In the genomic region with DNA sequence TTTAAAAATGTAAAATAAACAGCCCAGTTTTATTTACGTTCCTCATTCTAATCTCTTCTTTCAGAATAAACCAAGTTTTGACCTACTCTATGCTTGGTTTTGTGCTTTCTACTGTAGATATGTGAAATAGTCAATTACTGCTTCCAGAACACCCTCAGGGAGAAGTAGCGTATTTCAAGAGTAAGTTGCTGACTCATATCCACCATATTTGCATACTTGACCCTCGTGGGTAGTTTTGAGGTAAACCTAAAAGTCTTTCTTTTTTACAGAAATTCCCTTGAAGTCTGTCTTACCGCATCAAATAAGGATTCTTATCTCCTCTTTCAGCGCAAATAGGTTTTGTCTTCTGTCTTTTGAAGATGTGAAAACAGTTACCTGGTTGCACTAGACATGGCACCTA, we compare ENCODE assay signal across 26 cellular contexts. TPM values are rescaled to one million over a fixed set of nuclear protein-coding genes. Genes with fewer than 3 reads are reported as not detected.
A peak's percentile ranks its signal among the peaks of the same experiment; 100 is the strongest.
DNase-seq lines count a peak whose midpoint lies in the region; ATAC-seq, FAIRE-seq and TF ChIP-seq lines count a peak whose summit lies in the region.
"Had no signal": no experiment of that assay in that cellular context is flagged by ENCODE, and none has a peak within 500 bp of the region (broad histone marks: within the 10 kb centered on the region; RNA-seq: fewer than 3 reads in every experiment).

No MANE protein-coding gene starts in this region.

- RAD21 ChIA-PET in GM12878 (lab: Charles Lee; ENCODE audit: unreplicated experiment), result no interaction called here

- H3K4me3 ChIP-seq in HUES48 (ENCODE audit: low read depth, low read length), result peak overlapping the region; percentile 9; the same call in 1 of the 2 replicates
- no peak overlapping the region for H3K4me3 ChIP-seq in GM12878
- H3K4me3 ChIP-seq: A549; BLaER1 treated with 17β-estradiol and CSF1 and Interleukin-3, amounts not matched to agents 10 nM and 100 nM; GM23248; K562; SJCRH30 had no signal

- H3K27ac ChIP-seq in HUES48 (ENCODE audit: low read depth, low read length) (no peak overlapping the region), GM12878 (ENCODE audit: control insufficient read depth, insufficient read depth) (no peak overlapping the region)
- H3K27ac ChIP-seq: A549; BLaER1 treated with 17β-estradiol and CSF1 and Interleukin-3, amounts not matched to agents 10 nM and 100 nM; GM23248; RWPE1; SJCRH30 had no signal

- no peaks in the 10 kb centered on the region for H4K20me1 ChIP-seq in GM12878 (ENCODE audit: control insufficient read depth, insufficient read depth)
- H4K20me1 ChIP-seq: BLaER1 treated with 17β-estradiol and CSF1 and Interleukin-3, amounts not matched to agents 10 nM and 100 nM had no signal

- WGBS in GM12878 (ENCODE audit: insufficient coverage, insufficient replicate concordance, low lambda C conversion rate, missing lambda C conversion rate), result 3% methylated on average over 5 of the region's 5 CpGs

- in situ Hi-C loops in GM12878 (cut with MboI), result no loop called here

- no peak for TF ChIP-seq POLR2A in GM12878 (IDR thresholded peaks at IDR 0.05; ENCODE audit: low read depth, low read length)

- peak; percentile 7 for FAIRE-seq in GM12878 (lab: Jason Lieb, UNC)
- FAIRE-seq in RCC 7860 (lab: Jason Lieb, UNC), result no peak
- FAIRE-seq: A549, GM12891, GM18507, GM19239, K562 had no signal

- ATAC-seq in GM18868 (IDR thresholded peaks at IDR 0.05; ENCODE audit: unreplicated experiment) (peak; percentile 80), HG02852 (IDR thresholded peaks at IDR 0.05; ENCODE audit: unreplicated experiment) (peak; percentile 85), GM12878 (peak; percentile 61)
- ATAC-seq: A549, K562 had no signal

- TF ChIP-seq RAD21 in GM12878 (IDR thresholded peaks at IDR 0.05; ENCODE audit: insufficient read depth, low read depth, low read length), result no peak

- DNase-seq in GM12878 (ENCODE audit: low read depth, low spot score) (no peak), RCC 7860 (ENCODE audit: low spot score) (no peak), CD1c-positive myeloid dendritic cell (ENCODE audit: extremely low spot score) (no peak)
- DNase-seq in activated CD4-positive, alpha-beta T cell treated with anti-CD3 and anti-CD28 coated beads, Interleukin-2, amount 50 U/mL, for 4 hours, result no peak
- no peak for DNase-seq in activated CD4-positive, alpha-beta T cell treated with anti-CD3 and anti-CD28 coated beads, Interleukin-2, amount 50 U/mL, for 1 hour
- DNase-seq: DMS 273 treated with DMSO at 0.1 percent for 48 hours, GDM1, GM23248, HCEC 1CT, NCI-H1048, NCI-H1436 treated with DMSO at 0.1 percent for 48 hours, NCI-H2081, NCI-H510A treated with DMSO at 0.1 percent for 48 hours, SJCRH30, SW 1271 had no signal

- SMC1A ChIA-PET in GM12878 (lab: Charles Lee; ENCODE audit: uncharacterized antibody, unreplicated experiment), result no interaction called here

- H3K27me3 ChIP-seq in HUES48 (ENCODE audit: control insufficient read depth, insufficient read depth, low read length) (no peaks in the 10 kb centered on the region), GM12878 (replicated peaks in 1 of 2; ENCODE audit: control insufficient read depth in 2 of 2, insufficient read depth in 2 of 2, low read length in 1 of 2) (no peaks in the 10 kb centered on the region)
- H3K27me3 ChIP-seq: BLaER1 treated with 17β-estradiol and CSF1 and Interleukin-3, amounts not matched to agents 10 nM and 100 nM; SJCRH30 had no signal

- no peak for TF ChIP-seq EP300 in GM12878 (IDR thresholded peaks at IDR 0.05; ENCODE audit: borderline replicate concordance in 1 of 2, control insufficient read depth in 1 of 2, low read depth in 2 of 2, low read length in 2 of 2)

- POLR2A ChIA-PET in GM12878 (lab: Charles Lee), result no interaction called here

- H3K36me3 ChIP-seq in HUES48 (ENCODE audit: control insufficient read depth, insufficient read depth, low read length) (no peaks in the 10 kb centered on the region), GM12878 (ENCODE audit: control insufficient read depth in 2 of 2, insufficient read depth in 2 of 2, low read length in 1 of 2) (no peaks in the 10 kb centered on the region)
- H3K36me3 ChIP-seq: BLaER1 treated with 17β-estradiol and CSF1 and Interleukin-3, amounts not matched to agents 10 nM and 100 nM; SJCRH30 had no signal

- H3K9me3 ChIP-seq in HUES48 (ENCODE audit: control insufficient read depth, insufficient read depth, low read length) (peaks cover 80% of the 10 kb centered on the region), GM12878 (replicated peaks; ENCODE audit: control insufficient read depth, insufficient read depth, low read length) (no peaks in the 10 kb centered on the region)
- H3K9me3 ChIP-seq: BLaER1 treated with 17β-estradiol and CSF1 and Interleukin-3, amounts not matched to agents 10 nM and 100 nM; SJCRH30 had no signal

- CTCF ChIA-PET in GM12878 (lab: Yijun Ruan, JAX), result no interaction called here

- intact Hi-C loops in GM12878 (cut with micrococcal nuclease; ENCODE audit: unreplicated experiment), result no loop called here

- no TSS peak for BruUV-seq in GM12878 (replicated peaks; lab: Mats Ljungman, UMichigan)

- no peak overlapping the region for H2AFZ ChIP-seq in GM12878 (ENCODE audit: control insufficient read depth, low read depth, low read length)
- H2AFZ ChIP-seq: GM23248 had no signal

- H3K4me1 ChIP-seq in HUES48 (ENCODE audit: control insufficient read depth, insufficient read depth, low read length) (no peaks in the 10 kb centered on the region), GM12878 (ENCODE audit: control insufficient read depth, insufficient read depth, low read length) (no peaks in the 10 kb centered on the region)
- H3K4me1 ChIP-seq: A549, SJCRH30 had no signal

- no peak overlapping the region for H3K9ac ChIP-seq in HUES48 (ENCODE audit: low read depth, low read length)
- H3K9ac ChIP-seq in GM12878 (ENCODE audit: control insufficient read depth, insufficient read depth, low read length), result no peak overlapping the region
- H3K9ac ChIP-seq: BLaER1 treated with 17β-estradiol and CSF1 and Interleukin-3, amounts not matched to agents 10 nM and 100 nM; GM23248 had no signal

- no peak for TF ChIP-seq CTCF in GM12878 (IDR thresholded peaks at IDR 0.05 in 2 of 3, conservative IDR thresholded peaks at IDR 0.05 in 1 of 3; ENCODE audit: control insufficient read depth in 2 of 3, extremely low read depth in 1 of 3, insufficient read depth in 1 of 3, low read depth in 3 of 3, low read length in 3 of 3)

- no peak overlapping the region for H3K4me2 ChIP-seq in GM12878 (ENCODE audit: control insufficient read depth, insufficient read depth)
- H3K4me2 ChIP-seq: A549 had no signal

- H3K79me2 ChIP-seq in GM12878 (ENCODE audit: control insufficient read depth, insufficient read depth, low read length), result no peaks in the 10 kb centered on the region

RNA-seq across cellular contexts. Expression of gene OR2L3, which starts 1.4 kb away (rescaled TPM):
- not detected in 2 replicates for total RNA-seq in GM12878 (2013; cell fraction: nucleolus; rRNA removed)
- total RNA-seq in GM12878 (2014; rRNA removed) (not detected in 2 replicates), GM12878 (2014; rRNA removed; fragmentation: Illumina TruSeq; extraction: Trizol) (not detected in 2 replicates), GM12878 (2021) (not detected in 2 replicates)
- not detected for polyA plus RNA-seq in GM12878 (2011; ENCODE audit: low read depth)
- polyA plus RNA-seq in GM12878 (2011; rRNA removed) (not detected in 2 replicates), GM12878 (2014; fragmentation: Illumina TruSeq; extraction: Trizol) (not detected in 2 replicates), GM12878 (2014; fragmentation: Nextera tagmentation; extraction: Ambion mirVana) (not detected), GM12878 (2014; rRNA removed) (not detected in 2 replicates), GM12878 (2016; fragmentation: Nextera tagmentation; extraction: Ambion mirVana) (not detected)
- polyA plus RNA-seq in GM12878 (2011; cell fraction: cytosol; rRNA removed), result not detected in 2 replicates
- polyA plus RNA-seq in GM12878 (2011; cell fraction: nucleus; rRNA removed), result 0.06 TPM in 1 of 2 replicates, not detected in the other
- polyA plus RNA-seq in GM12878 (2012), result not detected in 2 replicates
- not detected in 2 replicates for polyA minus RNA-seq in GM12878 (2011; rRNA and poly(A)+ RNA removed)
- polyA minus RNA-seq in GM12878 (2011; cell fraction: cytosol; rRNA and poly(A)+ RNA removed), result not detected in 2 replicates
- polyA minus RNA-seq in GM12878 (2011; cell fraction: nucleus; rRNA and poly(A)+ RNA removed), result not detected in 2 replicates
- total RNA-seq: GM23248; K562; SJCRH30; T-helper 2 cell treated with Interferon-gamma antibody and Interleukin-4, amounts not matched to agents 100 ng/mL and 5 ng/mL, for 36 hours had no signal
- polyA plus RNA-seq: A549, GM23248, K562 had no signal

RNA-seq across cellular contexts. Expression of gene OR2L2, which starts 15.3 kb away (rescaled TPM):
- total RNA-seq in GM12878 (2013; cell fraction: nucleolus; rRNA removed), result 0.65 and 0.66 TPM in 2 replicates
- total RNA-seq in GM12878 (2014; rRNA removed) (0.05 TPM in 1 of 2 replicates, not detected in the other), GM12878 (2014; rRNA removed; fragmentation: Illumina TruSeq; extraction: Trizol) (0.04 and 0.05 TPM in 2 replicates), GM12878 (2021) (not detected in 2 replicates)
- polyA plus RNA-seq in GM12878 (2011; ENCODE audit: low read depth), result not detected
- polyA plus RNA-seq in GM12878 (2011; rRNA removed) (0.01 and 0.04 TPM in 2 replicates), GM12878 (2014; fragmentation: Illumina TruSeq; extraction: Trizol) (0.03 TPM in 2 replicates), GM12878 (2014; fragmentation: Nextera tagmentation; extraction: Ambion mirVana) (under 1 TPM in 1 of 2 experiments, not detected in 1; 0.04 TPM), GM12878 (2014; rRNA removed) (0.04 TPM in 1 of 2 replicates, not detected in the other), GM12878 (2016; fragmentation: Nextera tagmentation; extraction: Ambion mirVana) (not detected)
- not detected in 2 replicates for polyA plus RNA-seq in GM12878 (2011; cell fraction: cytosol; rRNA removed)
- polyA plus RNA-seq in GM12878 (2011; cell fraction: nucleus; rRNA removed), result 0.22 TPM in 1 of 2 replicates, not detected in the other
- polyA plus RNA-seq in GM12878 (2012), result not detected in 2 replicates
- polyA minus RNA-seq in GM12878 (2011; rRNA and poly(A)+ RNA removed), result 0.77 TPM in 1 of 2 replicates, not detected in the other
- not detected in 2 replicates for polyA minus RNA-seq in GM12878 (2011; cell fraction: cytosol; rRNA and poly(A)+ RNA removed)
- polyA minus RNA-seq in GM12878 (2011; cell fraction: nucleus; rRNA and poly(A)+ RNA removed), result under 0.01 and 0.38 TPM in 2 replicates
- total RNA-seq: GM23248, SJCRH30 had no signal
- polyA plus RNA-seq: A549, GM23248 had no signal

RNA-seq across cellular contexts. Expression of gene OR2L5, which starts 31.7 kb away (rescaled TPM):
- total RNA-seq in GM12878 (2013; cell fraction: nucleolus; rRNA removed), result 0.44 and 0.51 TPM in 2 replicates
- total RNA-seq in GM12878 (2014; rRNA removed) (not detected in 2 replicates), GM12878 (2014; rRNA removed; fragmentation: Illumina TruSeq; extraction: Trizol) (not detected in 2 replicates), GM12878 (2021) (not detected in 2 replicates)
- polyA plus RNA-seq in GM12878 (2011; ENCODE audit: low read depth), result not detected
- polyA plus RNA-seq in GM12878 (2011; rRNA removed) (0.04 TPM in 1 of 2 replicates, not detected in the other), GM12878 (2014; fragmentation: Illumina TruSeq; extraction: Trizol) (not detected in 2 replicates), GM12878 (2014; fragmentation: Nextera tagmentation; extraction: Ambion mirVana) (not detected), GM12878 (2014; rRNA removed) (0.04 TPM in 1 of 2 replicates, not detected in the other), GM12878 (2016; fragmentation: Nextera tagmentation; extraction: Ambion mirVana) (not detected)
- not detected in 2 replicates for polyA plus RNA-seq in GM12878 (2011; cell fraction: cytosol; rRNA removed)
- polyA plus RNA-seq in GM12878 (2011; cell fraction: nucleus; rRNA removed), result 0.13 TPM in 1 of 2 replicates, not detected in the other
- polyA plus RNA-seq in GM12878 (2012), result not detected in 2 replicates
- polyA minus RNA-seq in GM12878 (2011; rRNA and poly(A)+ RNA removed), result 0.26 TPM in 1 of 2 replicates, not detected in the other
- polyA minus RNA-seq in GM12878 (2011; cell fraction: cytosol; rRNA and poly(A)+ RNA removed), result not detected in 2 replicates
- 0.36 and 0.38 TPM in 2 replicates for polyA minus RNA-seq in GM12878 (2011; cell fraction: nucleus; rRNA and poly(A)+ RNA removed)
- total RNA-seq: GM23248; K562; SJCRH30; T-helper 2 cell treated with Interferon-gamma antibody and Interleukin-4, amounts not matched to agents 100 ng/mL and 5 ng/mL, for 36 hours had no signal
- polyA plus RNA-seq: A549, GM23248 had no signal

RNA-seq across cellular contexts. Expression of gene OR2L13, which starts 49.8 kb away (rescaled TPM):
- not detected in 2 replicates for total RNA-seq in GM12878 (2013; cell fraction: nucleolus; rRNA removed)
- total RNA-seq in GM12878 (2014; rRNA removed), result not detected in 2 replicates
- total RNA-seq in GM12878 (2014; rRNA removed; fragmentation: Illumina TruSeq; extraction: Trizol), result not detected in 2 replicates
- total RNA-seq in GM12878 (2021), result not detected in 2 replicates
- polyA plus RNA-seq in GM12878 (2011; ENCODE audit: low read depth), result not detected
- 0.04 TPM in 1 of 2 replicates, not detected in the other for polyA plus RNA-seq in GM12878 (2011; rRNA removed)
- not detected in 2 replicates for polyA plus RNA-seq in GM12878 (2011; cell fraction: cytosol; rRNA removed)
- polyA plus RNA-seq in GM12878 (2011; cell fraction: nucleus; rRNA removed), result not detected in 2 replicates
- not detected in 2 replicates for polyA plus RNA-seq in GM12878 (2012)
- polyA plus RNA-seq in GM12878 (2014; fragmentation: Illumina TruSeq; extraction: Trizol), result not detected in 2 replicates
- polyA plus RNA-seq in GM12878 (2014; fragmentation: Nextera tagmentation; extraction: Ambion mirVana), result not detected
- not detected in 2 replicates for polyA plus RNA-seq in GM12878 (2014; rRNA removed)
- polyA plus RNA-seq in GM12878 (2016; fragmentation: Nextera tagmentation; extraction: Ambion mirVana), result not detected
- not detected in 2 replicates for polyA minus RNA-seq in GM12878 (2011; rRNA and poly(A)+ RNA removed)
- not detected in 2 replicates for polyA minus RNA-seq in GM12878 (2011; cell fraction: cytosol; rRNA and poly(A)+ RNA removed)
- not detected in 2 replicates for polyA minus RNA-seq in GM12878 (2011; cell fraction: nucleus; rRNA and poly(A)+ RNA removed)
- total RNA-seq: GM23248; K562; SJCRH30; T-helper 2 cell treated with Interferon-gamma antibody and Interleukin-4, amounts not matched to agents 100 ng/mL and 5 ng/mL, for 36 hours had no signal
- polyA plus RNA-seq: A549, GM23248, K562 had no signal
